ENCODE assay signal across 11 cellular contexts in the genomic region with DNA sequence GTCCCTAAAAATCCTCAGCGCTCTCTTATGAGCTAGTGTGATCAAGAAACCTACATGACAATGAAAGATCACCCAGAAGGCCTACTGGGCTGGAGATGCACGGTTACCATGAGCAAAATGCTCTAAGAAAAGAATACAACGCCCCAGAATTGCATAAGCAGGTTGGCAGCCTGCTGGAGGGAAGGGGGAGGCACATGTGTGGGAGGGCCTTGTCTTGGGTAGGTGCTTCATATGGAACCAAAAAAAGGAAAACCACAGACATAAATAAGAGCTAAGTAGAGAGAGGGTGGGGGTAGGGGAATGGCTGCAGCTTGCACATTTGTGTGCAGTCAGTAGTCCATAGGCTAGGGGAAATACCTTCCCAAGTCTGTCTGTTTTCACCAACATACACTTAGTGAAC. TPM values are rescaled to one million over a fixed set of nuclear protein-coding genes. Genes with fewer than 3 reads are reported as not detected.
DNase-seq lines count a peak whose midpoint lies in the region; ATAC-seq lines count a peak whose summit lies in the region.
"Had no signal": no experiment of that assay in that cellular context is flagged by ENCODE, and none has a peak within 500 bp of the region (broad histone marks: within the 10 kb centered on the region; RNA-seq: fewer than 3 reads in every experiment).

No MANE protein-coding gene starts in this region.

- DNase-seq in NCI-H2227 (lab: John Stamatoyannopoulos, UW; ENCODE audit: unreplicated experiment) (peak; percentile 43), NCI-H2227 treated with DMSO at 0.1 percent for 48 hours (lab: John Stamatoyannopoulos, UW) (no peak), MV-4-11 (lab: John Stamatoyannopoulos, UW) (peak; percentile 92), NCI-H1694 treated with DMSO at 0.1 percent for 48 hours (lab: John Stamatoyannopoulos, UW) (no peak)
- peak; percentile 9 for DNase-seq in activated T-helper 1 cell treated with anti-CD3 and anti-CD28 coated beads, Interleukin-12 subunit alpha, Interleukin-12 subunit beta, Interleukin-2, Interleukin-4 antibody, amounts not matched to agents 30 ng/mL and 10 ng/mL and 1 ng/mL, durations not matched to agents 14 hours and 24 hours and 36 hours (ENCODE audit: low spot score)
- peak; percentile 10 for DNase-seq in stimulated activated CD4-positive, alpha-beta T cell treated with anti-CD3 and anti-CD28 coated beads, Interleukin-4, amount 100 ng/mL, for 1 hour
- DNase-seq: NCI-H526 treated with DMSO at 0.1 percent for 48 hours had no signal

- peaks cover 2% of the 10 kb centered on the region for H3K27me3 Mint-ChIP-seq in activated T-helper 1 cell treated with anti-CD3 and anti-CD28 coated beads, Interleukin-12 subunit alpha, Interleukin-12 subunit beta, Interleukin-2, Interleukin-4 antibody, amounts not matched to agents 30 ng/mL and 10 ng/mL and 1 ng/mL, durations not matched to agents 14 hours and 24 hours and 36 hours (ENCODE audit: insufficient read depth)

- H3K36me3 Mint-ChIP-seq in activated T-helper 1 cell treated with anti-CD3 and anti-CD28 coated beads, Interleukin-12 subunit alpha, Interleukin-12 subunit beta, Interleukin-2, Interleukin-4 antibody, amounts not matched to agents 30 ng/mL and 10 ng/mL and 1 ng/mL, durations not matched to agents 14 hours and 24 hours and 36 hours (ENCODE audit: low read depth) = peaks cover 2% of the 10 kb centered on the region

- ATAC-seq in HG03378 (IDR thresholded peaks at IDR 0.05; ENCODE audit: unreplicated experiment) = no peak
- ATAC-seq in GM21576 (IDR thresholded peaks at IDR 0.05; ENCODE audit: unreplicated experiment) = no peak

- peaks cover 20% of the 10 kb centered on the region for H3K4me1 Mint-ChIP-seq in activated T-helper 1 cell treated with anti-CD3 and anti-CD28 coated beads, Interleukin-12 subunit alpha, Interleukin-12 subunit beta, Interleukin-2, Interleukin-4 antibody, amounts not matched to agents 30 ng/mL and 10 ng/mL and 1 ng/mL, durations not matched to agents 14 hours and 24 hours and 36 hours (ENCODE audit: low read depth)

- H3K27ac Mint-ChIP-seq in activated T-helper 1 cell treated with anti-CD3 and anti-CD28 coated beads, Interleukin-12 subunit alpha, Interleukin-12 subunit beta, Interleukin-2, Interleukin-4 antibody, amounts not matched to agents 30 ng/mL and 10 ng/mL and 1 ng/mL, durations not matched to agents 14 hours and 24 hours and 36 hours = no peak overlapping the region

- H3K4me3 Mint-ChIP-seq in activated T-helper 1 cell treated with anti-CD3 and anti-CD28 coated beads, Interleukin-12 subunit alpha, Interleukin-12 subunit beta, Interleukin-2, Interleukin-4 antibody, amounts not matched to agents 30 ng/mL and 10 ng/mL and 1 ng/mL, durations not matched to agents 14 hours and 24 hours and 36 hours = no peak overlapping the region

- intact Hi-C loops in activated T-helper 1 cell treated with anti-CD3 and anti-CD28 coated beads, Interleukin-12 subunit alpha, Interleukin-12 subunit beta, Interleukin-2, Interleukin-4 antibody, amounts not matched to agents 30 ng/mL and 10 ng/mL and 1 ng/mL, durations not matched to agents 14 hours and 24 hours and 36 hours (cut with micrococcal nuclease) = loop anchor here (5.0 to 10.0 kb wide), 2 partner anchors 553 to 894 kb away; a partner anchor contains a TSS

- peaks cover 5% of the 10 kb centered on the region for H3K9me3 Mint-ChIP-seq in activated T-helper 1 cell treated with anti-CD3 and anti-CD28 coated beads, Interleukin-12 subunit alpha, Interleukin-12 subunit beta, Interleukin-2, Interleukin-4 antibody, amounts not matched to agents 30 ng/mL and 10 ng/mL and 1 ng/mL, durations not matched to agents 14 hours and 24 hours and 36 hours

RNA-seq across cellular contexts. Expression of a gene that starts 2.8 kb away (rescaled TPM):
- 4.9 and 5.2 TPM in 2 replicates for total RNA-seq in activated T-helper 1 cell treated with anti-CD3 and anti-CD28 coated beads, Interleukin-12 subunit alpha, Interleukin-12 subunit beta, Interleukin-2, Interleukin-4 antibody, amounts not matched to agents 30 ng/mL and 10 ng/mL and 1 ng/mL, durations not matched to agents 14 hours and 24 hours and 36 hours

RNA-seq across cellular contexts. Expression of a gene that starts 3.0 kb away (rescaled TPM):
- total RNA-seq in activated T-helper 1 cell treated with anti-CD3 and anti-CD28 coated beads, Interleukin-12 subunit alpha, Interleukin-12 subunit beta, Interleukin-2, Interleukin-4 antibody, amounts not matched to agents 30 ng/mL and 10 ng/mL and 1 ng/mL, durations not matched to agents 14 hours and 24 hours and 36 hours = 1.7 and 2.4 TPM in 2 replicates

RNA-seq across cellular contexts. Expression of a gene that starts 48.1 kb away (rescaled TPM):
- 35.1 and 35.4 TPM in 2 replicates for total RNA-seq in activated T-helper 1 cell treated with anti-CD3 and anti-CD28 coated beads, Interleukin-12 subunit alpha, Interleukin-12 subunit beta, Interleukin-2, Interleukin-4 antibody, amounts not matched to agents 30 ng/mL and 10 ng/mL and 1 ng/mL, durations not matched to agents 14 hours and 24 hours and 36 hours

RNA-seq across cellular contexts. Expression of a gene that starts 59.5 kb away (rescaled TPM):
- not detected in 2 replicates for total RNA-seq in activated T-helper 1 cell treated with anti-CD3 and anti-CD28 coated beads, Interleukin-12 subunit alpha, Interleukin-12 subunit beta, Interleukin-2, Interleukin-4 antibody, amounts not matched to agents 30 ng/mL and 10 ng/mL and 1 ng/mL, durations not matched to agents 14 hours and 24 hours and 36 hours
- total RNA-seq: lung microvascular endothelial cell, ureter had no signal

Comparison
In these comparisons a context has a peak if more than half of its experiments do, and no peak if none do; other contexts are left out.
1. DNase-seq: peak in NCI-H2227 (single experiment), MV-4-11 (single experiment), activated T-helper 1 cell treated with anti-CD3 and anti-CD28 coated beads, Interleukin-12 subunit alpha, Interleukin-12 subunit beta, Interleukin-2, Interleukin-4 antibody, amounts not matched to agents 30 ng/mL and 10 ng/mL and 1 ng/mL, durations not matched to agents 14 hours and 24 hours and 36 hours (single experiment) and stimulated activated CD4-positive, alpha-beta T cell treated with anti-CD3 and anti-CD28 coated beads, Interleukin-4, amount 100 ng/mL, for 1 hour (single experiment); none in NCI-H2227 treated with DMSO at 0.1 percent for 48 hours (single experiment) and NCI-H1694 treated with DMSO at 0.1 percent for 48 hours (single experiment).